In genomic region chr14:104677506-104678332, GRCh38 we compare ENCODE assay signal across 8 cellular contexts. TPM values are rescaled to one million over a fixed set of nuclear protein-coding genes. Genes with fewer than 3 reads are reported as not detected.
DNase-seq lines count a peak whose midpoint lies in the region; FAIRE-seq and TF ChIP-seq lines count a peak whose summit lies in the region.

No MANE protein-coding gene starts in this region.

- TF ChIP-seq CTCF in AG09309 (IDR thresholded peaks at IDR 0.05; ENCODE audit: control insufficient read depth, insufficient read depth, low read depth, low read length, missing control alignments), result no peak
- TF ChIP-seq CTCF in left ventricle myocardium inferior (IDR thresholded peaks at IDR 0.05; ENCODE audit: borderline replicate concordance), result no peak
- no peak for TF ChIP-seq CTCF in prostate gland (IDR thresholded peaks at IDR 0.05)

- H3K4me3 ChIP-seq in AG09309 (ENCODE audit: control insufficient read depth, low read depth, low read length) (peak overlapping the region; percentile 46), HUES6 (ENCODE audit: low read depth, low read length) (peak overlapping the region; percentile 53), left ventricle myocardium inferior (peak overlapping the region; percentile 72), prostate gland (peak overlapping the region; percentile 36 to 45)

- peak overlapping the region; percentile 86 for H3K9ac ChIP-seq in HUES6 (ENCODE audit: low read length)

- peak; percentile 74 for TF ChIP-seq POLR2A in prostate gland (IDR thresholded peaks at IDR 0.05)

- 1% methylated on average over 43 of the region's 43 CpGs for WGBS in prostate gland

- H3K27ac ChIP-seq in HUES6 (ENCODE audit: low read depth, low read length) (peak overlapping the region; percentile 99), left ventricle myocardium inferior (replicated peaks) (peak overlapping the region; percentile 95), prostate gland (peak overlapping the region; percentile 80 to 81)

- no peak for DNase-seq in AG09309 (ENCODE audit: low read depth)
- peak; percentile 77 for DNase-seq in GM19239 (ENCODE audit: insufficient read length, low spot score)
- peak; percentile 57 for DNase-seq in SKM-1 treated with dmso at 0.1 percent for 144 hours (lab: John Stamatoyannopoulos, UW; ENCODE audit: unreplicated experiment)
- DNase-seq in activated naive CD8-positive, alpha-beta T cell treated with anti-CD3 and anti-CD28 coated beads, Interleukin-2, amount 50 U/mL, for 16 hours (ENCODE audit: low read depth, low spot score), result peak; percentile 45
- DNase-seq in left ventricle myocardium inferior, result peak; percentile 82
- peak; percentile 53 for DNase-seq in prostate gland (ENCODE audit: low spot score)
- peak; percentile 79 for DNase-seq in ureter (ENCODE audit: low spot score)

- H3K27me3 ChIP-seq in HUES6 (ENCODE audit: control insufficient read depth, insufficient read depth, low read length), result no peaks in the 10 kb centered on the region
- no peaks in the 10 kb centered on the region for H3K27me3 ChIP-seq in left ventricle myocardium inferior (ENCODE audit: low read depth)
- H3K27me3 ChIP-seq in prostate gland (replicated peaks; ENCODE audit: insufficient read depth), result no peaks in the 10 kb centered on the region

- H3K36me3 ChIP-seq in HUES6 (ENCODE audit: control insufficient read depth, insufficient read depth, low read length), result no peaks in the 10 kb centered on the region
- no peaks in the 10 kb centered on the region for H3K36me3 ChIP-seq in left ventricle myocardium inferior
- H3K36me3 ChIP-seq in prostate gland, result no peaks in the 10 kb centered on the region

- FAIRE-seq in GM19239 (lab: Jason Lieb, UNC), result peak; percentile 83

- no peaks in the 10 kb centered on the region for H3K9me3 ChIP-seq in HUES6 (ENCODE audit: control insufficient read depth, insufficient read depth, low read depth, low read length)
- H3K9me3 ChIP-seq in left ventricle myocardium inferior (replicated peaks), result no peaks in the 10 kb centered on the region
- no peaks in the 10 kb centered on the region for H3K9me3 ChIP-seq in prostate gland

- H3K4me1 ChIP-seq in HUES6 (ENCODE audit: control insufficient read depth, insufficient read depth, low read length), result peaks cover 65% of the 10 kb centered on the region
- peaks cover 63% of the 10 kb centered on the region for H3K4me1 ChIP-seq in left ventricle myocardium inferior
- H3K4me1 ChIP-seq in prostate gland (replicated peaks), result peaks cover 24% of the 10 kb centered on the region

- intact Hi-C loops in left ventricle myocardium inferior (cut with micrococcal nuclease), result no loop called here
- intact Hi-C loops in prostate gland (cut with DNase I), result no loop called here

RNA-seq across cellular contexts. Expression of gene INF2, which starts 11.7 kb away (rescaled TPM):
- total RNA-seq in left ventricle myocardium inferior (28.5 TPM), prostate gland (100 to 1,000 TPM in 1 of 2 donors, 10 to 100 TPM in 1; 50.1 to 210 TPM), ureter (81.6 TPM)

RNA-seq across cellular contexts. Expression of gene ADSS1, which starts 46.3 kb away (rescaled TPM):
- total RNA-seq in left ventricle myocardium inferior (218 TPM), prostate gland (10 to 100 TPM; 18.3 to 44.4 TPM), ureter (11.0 TPM)
